21 cellular contexts compared by ENCODE assay signal in the genomic region with DNA sequence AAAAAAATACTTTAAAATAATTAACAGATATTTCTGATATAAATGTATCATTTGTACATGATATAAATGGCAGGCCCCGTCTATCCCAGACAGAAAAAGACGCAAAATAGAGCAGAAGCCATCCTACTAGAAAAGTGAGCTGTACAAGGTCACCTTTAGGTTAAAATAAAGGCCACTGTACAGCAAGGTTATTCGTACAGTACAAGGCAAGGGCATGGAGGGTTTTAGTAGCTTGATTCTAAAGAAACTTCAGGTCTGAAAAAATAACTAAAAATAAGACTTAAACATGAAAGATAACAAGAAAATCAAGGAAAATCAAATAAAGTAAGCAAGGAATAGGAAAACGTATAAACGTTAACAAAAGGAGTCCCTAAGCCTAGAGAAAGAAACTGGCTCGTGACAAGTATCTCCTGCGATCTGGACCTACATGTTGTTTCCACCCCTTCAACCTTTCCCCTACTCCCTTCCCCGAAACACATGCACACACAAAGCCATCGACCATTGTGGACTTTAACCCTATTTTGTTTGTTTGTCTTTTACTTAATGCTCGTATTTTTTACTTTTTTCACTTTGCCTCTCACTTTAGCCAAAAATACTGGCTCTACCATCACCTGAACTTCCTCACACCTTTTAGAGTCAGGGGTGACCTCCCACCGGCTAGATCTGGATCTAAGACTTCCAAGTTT. TPM values are rescaled to one million over a fixed set of nuclear protein-coding genes. Genes with fewer than 3 reads are reported as not detected.
DNase-seq lines count a peak whose midpoint lies in the region; ATAC-seq, FAIRE-seq and TF ChIP-seq lines count a peak whose summit lies in the region.
"Had no signal": no experiment of that assay in that cellular context is flagged by ENCODE, and none has a peak within 500 bp of the region (broad histone marks: within the 10 kb centered on the region; RNA-seq: fewer than 3 reads in every experiment).

No MANE protein-coding gene starts in this region.

- H3K36me3 Mint-ChIP-seq in progenitor cell of endocrine pancreas (ENCODE audit: insufficient read depth) = no peaks in the 10 kb centered on the region

- H3K9me3 Mint-ChIP-seq in progenitor cell of endocrine pancreas (ENCODE audit: low read depth) = no peaks in the 10 kb centered on the region
- H3K9me3 Mint-ChIP-seq: CD4-positive, alpha-beta T cell; HFFc6 had no signal

- FAIRE-seq in D721Med (lab: Jason Lieb, UNC) = peak; percentile 60
- FAIRE-seq: A549, GM12878, H54 had no signal

- peak overlapping the region; percentile 21 for H3K27ac Mint-ChIP-seq in progenitor cell of endocrine pancreas
- H3K27ac Mint-ChIP-seq: CD4-positive, alpha-beta T cell; HFFc6 had no signal

- H3K4me3 Mint-ChIP-seq in progenitor cell of endocrine pancreas (ENCODE audit: low read depth) = no peak overlapping the region
- H3K4me3 Mint-ChIP-seq: CD4-positive, alpha-beta T cell; HFFc6 had no signal

- no peaks in the 10 kb centered on the region for H3K27me3 Mint-ChIP-seq in progenitor cell of endocrine pancreas
- H3K27me3 Mint-ChIP-seq: CD4-positive, alpha-beta T cell had no signal

- H3K27ac ChIP-seq in substantia nigra (ENCODE audit: low read depth, low read length, poor library complexity, severe bottlenecking) = no peak overlapping the region
- H3K27ac ChIP-seq: 22Rv1, A549, C4-2B, GM23248 had no signal

- TF ChIP-seq CTCF in D721Med (IDR thresholded peaks at IDR 0.05; ENCODE audit: insufficient read depth, missing control alignments) = no peak
- no peak for TF ChIP-seq CTCF in progenitor cell of endocrine pancreas (IDR thresholded peaks at IDR 0.05; ENCODE audit: unreplicated experiment)

- peaks cover 13% of the 10 kb centered on the region for H3K4me1 Mint-ChIP-seq in progenitor cell of endocrine pancreas (ENCODE audit: low read depth)

- ATAC-seq in left lobe of liver = peak; percentile 88
- no peak for ATAC-seq in HG02938 (IDR thresholded peaks at IDR 0.05; ENCODE audit: unreplicated experiment)
- ATAC-seq: A549, GM12878 had no signal

- no peak for DNase-seq in D721Med (ENCODE audit: insufficient read length, low spot score)
- peak; percentile 61 for DNase-seq in HuH-7 (ENCODE audit: low spot score)
- DNase-seq in left lobe of liver (ENCODE audit: low spot score) = peak; percentile 56
- no peak for DNase-seq in progenitor cell of endocrine pancreas (ENCODE audit: low spot score, unreplicated experiment)
- no peak for DNase-seq in NCI-H446 (lab: John Stamatoyannopoulos, UW)
- DNase-seq in substantia nigra (lab: John Stamatoyannopoulos, UW) = no peak
- DNase-seq: AML-193; Caco-2; CD4-positive, alpha-beta T cell; DMS79 treated with DMSO at 0.1 percent for 48 hours; GM23248; HCEC 1CT; HFFc6; IMR-90; KG1 had no signal

RNA-seq across cellular contexts. Expression of gene SLC30A10, which starts 26.5 kb away (rescaled TPM):
- total RNA-seq in left lobe of liver = 59.4 TPM
- total RNA-seq in progenitor cell of endocrine pancreas = 1.1 and 1.2 TPM in 2 replicates
- total RNA-seq: CD4-positive, alpha-beta T cell; GM12878; GM23248; HFFc6; IMR-90 had no signal

Comparison
In these comparisons a context has a peak if more than half of its experiments do, and no peak if none do; other contexts are left out.
1. DNase-seq: peak in HuH-7 (single experiment) and left lobe of liver (single experiment); none in D721Med (single experiment), progenitor cell of endocrine pancreas (single experiment), NCI-H446 (0 of 2) and substantia nigra (0 of 49).
2. RNA of gene SLC30A10, which starts 26.5 kb away (total RNA-seq): 59.4 TPM in left lobe of liver (single experiment); 1.1 to 1.2 TPM in progenitor cell of endocrine pancreas; every median in the first group is over 10 times any median in the second.